In the genomic region with DNA sequence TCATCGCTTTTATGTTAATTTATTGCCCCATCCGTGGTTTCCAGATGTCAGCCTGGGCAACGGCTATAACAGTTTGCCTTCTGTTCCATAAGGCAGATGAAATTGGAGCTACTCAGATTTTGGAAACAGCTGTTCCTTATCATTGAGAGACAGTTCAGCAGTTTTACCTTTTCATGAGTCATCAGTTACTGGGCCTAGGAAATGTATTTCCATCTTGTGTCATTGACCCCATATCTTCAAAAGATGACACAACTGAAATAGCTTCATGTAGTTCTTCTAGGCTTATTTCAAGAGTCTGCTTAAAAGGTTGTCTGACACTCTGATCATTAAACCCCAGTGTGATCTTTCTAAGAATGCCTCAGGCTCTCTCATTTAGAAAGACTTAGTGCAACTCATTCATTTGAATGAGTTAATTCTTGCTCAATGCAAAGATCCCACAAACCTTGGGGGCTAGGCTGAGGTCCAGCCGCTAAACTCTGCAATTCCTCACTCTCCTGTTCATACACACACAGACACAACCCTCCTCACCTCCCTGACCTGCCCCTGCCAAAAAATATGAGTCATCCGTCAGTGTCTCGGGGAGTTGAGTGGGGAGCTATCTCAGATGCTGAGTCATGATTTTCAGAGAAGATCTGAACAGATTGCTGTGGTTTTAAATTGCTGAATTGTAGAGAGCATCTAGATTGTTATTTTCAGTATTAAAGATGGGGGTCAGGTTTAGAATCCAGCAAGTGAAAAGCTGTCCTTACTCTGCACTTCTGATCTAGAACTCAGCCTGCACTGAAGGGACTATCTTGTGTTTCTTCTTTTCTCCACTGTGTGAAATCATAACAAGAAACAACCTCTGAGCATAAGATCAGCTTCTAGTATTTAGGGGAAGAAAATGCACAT, we compare ENCODE assay signal across 8 cellular contexts.
DNase-seq lines count a peak whose midpoint lies in the region; ATAC-seq and TF ChIP-seq lines count a peak whose summit lies in the region.

No MANE protein-coding gene starts in this region.

- H3K4me2 ChIP-seq in SK-N-SH (peak overlapping the region; percentile 58), mesenchymal stem cell (ENCODE audit: low read length, poor library complexity, severe bottlenecking) (no peak overlapping the region)

- no peaks in the 10 kb centered on the region for H3K9me3 Mint-ChIP-seq in MCF 10A (ENCODE audit: unreplicated experiment)

- peak in 1 of 2 experiments; percentile 84; a peak in 2 of 4 replicates for TF ChIP-seq EP300 in SK-N-SH (IDR thresholded peaks at IDR 0.05; ENCODE audit: borderline replicate concordance in 1 of 2, low read depth in 1 of 2, low read length in 1 of 2)

- H3K36me3 ChIP-seq in ACC112 (ENCODE audit: insufficient read depth, low read length) (no peaks in the 10 kb centered on the region), SK-N-SH (replicated peaks in 1 of 2; ENCODE audit: control insufficient read depth in 1 of 2, insufficient read depth in 2 of 2, low read length in 1 of 2) (peaks cover 0 to 9% of the 10 kb centered on the region in 2 experiments), mesenchymal stem cell (ENCODE audit: control insufficient read depth in 1 of 2, insufficient read depth in 2 of 2, low read depth in 1 of 2, low read length in 2 of 2) (peaks cover 22 to 26% of the 10 kb centered on the region in 2 experiments), upper lobe of right lung (peaks cover 15% of the 10 kb centered on the region)

- H3K23ac ChIP-seq in mesenchymal stem cell (ENCODE audit: low read length in 2 of 2) = no peak overlapping the region

- no peak overlapping the region for H3K18ac ChIP-seq in mesenchymal stem cell (ENCODE audit: low read depth in 1 of 2, low read length in 2 of 2)

- peaks cover 27% of the 10 kb centered on the region for H3K79me1 ChIP-seq in mesenchymal stem cell (replicated peaks; ENCODE audit: low read length, poor library complexity, severe bottlenecking)

- H3K27ac ChIP-seq in ACC112 (ENCODE audit: low read depth, low read length) (peak overlapping the region; percentile 74), SK-N-SH (ENCODE audit: low read depth in 2 of 2, low read length in 1 of 2) (peak overlapping the region; percentile 60 to 78), mesenchymal stem cell (ENCODE audit: low read length, poor library complexity, severe bottlenecking) (peak overlapping the region; percentile 85), upper lobe of right lung (no peak overlapping the region)

- H3K79me2 ChIP-seq in ACC112 (ENCODE audit: control insufficient read depth, insufficient read depth, low read length, unreplicated experiment) (peaks cover 7% of the 10 kb centered on the region), SK-N-SH (ENCODE audit: insufficient read depth) (no peaks in the 10 kb centered on the region)

- H3K4me3 ChIP-seq in ACC112 (ENCODE audit: low read depth, low read length) (peak overlapping the region; percentile 1; the same call in 1 of the 2 replicates), SK-N-SH (ENCODE audit: low read depth in 2 of 2, low read length in 1 of 2) (no peak overlapping the region; a peak in 1 of 4 replicates), mesenchymal stem cell (ENCODE audit: insufficient read depth in 1 of 2, low read depth in 1 of 2, low read length in 2 of 2) (peak overlapping the region in 1 of 2 experiments; percentile 46), upper lobe of right lung (no peak overlapping the region)

- no peak overlapping the region for H3K14ac ChIP-seq in mesenchymal stem cell (ENCODE audit: low read length in 2 of 2)

- H3K4ac ChIP-seq in mesenchymal stem cell (ENCODE audit: low read depth in 1 of 2, low read length in 2 of 2) = no peak overlapping the region

- no peak overlapping the region for H2AK5ac ChIP-seq in mesenchymal stem cell (ENCODE audit: low read length, severe bottlenecking)

- 24% methylated on average over 6 of the region's 6 CpGs for WGBS in SK-N-SH (ENCODE audit: low lambda C conversion rate)
- 15% methylated on average over 5 of the region's 6 CpGs for WGBS in mesenchymal stem cell

- TF ChIP-seq CTCF in SK-N-SH (IDR thresholded peaks at IDR 0.05) = no peak; the same call in 1 of the 2 replicates
- TF ChIP-seq CTCF in MCF 10A (IDR thresholded peaks at IDR 0.05; ENCODE audit: unreplicated experiment) = no peak
- TF ChIP-seq CTCF in upper lobe of right lung (IDR thresholded peaks at IDR 0.05) = no peak

- H3K4me3 Mint-ChIP-seq in MCF 10A (ENCODE audit: unreplicated experiment) = no peak overlapping the region

- H2AFZ ChIP-seq in ACC112 (ENCODE audit: low read length, unreplicated experiment) (no peak overlapping the region), SK-N-SH (ENCODE audit: low read depth) (no peak overlapping the region), mesenchymal stem cell (ENCODE audit: low read depth, low read length) (no peak overlapping the region)

- no peak overlapping the region for H2BK120ac ChIP-seq in mesenchymal stem cell (ENCODE audit: low read depth, low read length)

- peaks cover 13% of the 10 kb centered on the region; the same call in 1 of the 2 replicates for H4K20me1 ChIP-seq in SK-N-SH (ENCODE audit: insufficient read depth)

- H3K9ac ChIP-seq in SK-N-SH = no peak overlapping the region
- H3K9ac ChIP-seq in mesenchymal stem cell (ENCODE audit: low read length) = peak overlapping the region; percentile 60

- H2BK15ac ChIP-seq in mesenchymal stem cell (ENCODE audit: low read depth, poor library complexity, severe bottlenecking) = no peak overlapping the region

- no peak overlapping the region for H4K91ac ChIP-seq in mesenchymal stem cell (ENCODE audit: low read length)

- H3K9me3 ChIP-seq in SK-N-SH (no peaks in the 10 kb centered on the region), mesenchymal stem cell (ENCODE audit: control insufficient read depth, low read length) (no peaks in the 10 kb centered on the region), upper lobe of right lung (no peaks in the 10 kb centered on the region)

- ATAC-seq in GM18511 (IDR thresholded peaks at IDR 0.05; ENCODE audit: unreplicated experiment) (peak; percentile 83), HG03442 (IDR thresholded peaks at IDR 0.05; ENCODE audit: unreplicated experiment) (peak; percentile 80), upper lobe of right lung (peak; percentile 72)

- intact Hi-C loops in MCF 10A (cut with micrococcal nuclease) = no loop called here
- intact Hi-C loops in upper lobe of right lung (cut with DNase I) = no loop called here

- peaks cover 34% of the 10 kb centered on the region for H3K4me1 ChIP-seq in ACC112 (ENCODE audit: control insufficient read depth, insufficient read depth, low read length, unreplicated experiment)
- H3K4me1 ChIP-seq in SK-N-SH (ENCODE audit: control insufficient read depth in 1 of 2, insufficient read depth in 2 of 2, low read depth in 1 of 2, low read length in 1 of 2) = peaks cover 11 to 23% of the 10 kb centered on the region in 2 experiments
- H3K4me1 ChIP-seq in mesenchymal stem cell (ENCODE audit: control insufficient read depth, insufficient read depth, low read depth, low read length) = peaks cover 23% of the 10 kb centered on the region
- H3K4me1 ChIP-seq in upper lobe of right lung = peaks cover 16% of the 10 kb centered on the region

- no TSS peak for BruUV-seq in MCF 10A (replicated peaks; lab: Mats Ljungman, UMichigan)

- H3F3A ChIP-seq in SK-N-SH (replicated peaks; ENCODE audit: insufficient read depth) = peaks cover 28% of the 10 kb centered on the region

- no peak for TF ChIP-seq RAD21 in SK-N-SH (IDR thresholded peaks at IDR 0.05; ENCODE audit: low read length)

- no peak for DNase-seq in SK-N-SH
- peak; percentile 99 for DNase-seq in MCF 10A (ENCODE audit: unreplicated experiment)
- DNase-seq in mesenchymal stem cell = peak; percentile 95
- DNase-seq in upper lobe of right lung = no peak
- no peak for DNase-seq in NCI-H345 (lab: John Stamatoyannopoulos, UW)

- no peak overlapping the region for H3K27ac Mint-ChIP-seq in MCF 10A (ENCODE audit: low read depth, unreplicated experiment)

- no peaks in the 10 kb centered on the region for H3K27me3 Mint-ChIP-seq in MCF 10A (ENCODE audit: insufficient read depth, unreplicated experiment)

- POLR2A ChIA-PET in SK-N-SH (lab: Yijun Ruan, JAX) = interaction anchor here (0.6 kb wide), 1 partner anchor 923 kb away, joined by 4 read pairs; no protein-coding TSS in a partner anchor
- POLR2A ChIA-PET in MCF 10A (lab: Yijun Ruan, JAX) = interaction anchor here (0.6 to 2.1 kb wide), 11 partner anchors 9 to 634 kb away, joined by 3 to 10 read pairs (median 5); no protein-coding TSS in a partner anchor

- H2BK12ac ChIP-seq in mesenchymal stem cell (ENCODE audit: low read length in 2 of 2) = no peak overlapping the region

- CTCF ChIA-PET in SK-N-SH (lab: Yijun Ruan, JAX) = interaction anchor here (1.0 to 1.1 kb wide), 3 partner anchors 12 to 102 kb away, joined by 3 read pairs; no protein-coding TSS in a partner anchor
- CTCF ChIA-PET in MCF 10A (lab: Yijun Ruan, JAX) = interaction anchor here (0.5 to 1.2 kb wide), 3 partner anchors 263 to 629 kb away, joined by 3 to 5 read pairs (median 3); no protein-coding TSS in a partner anchor

- peaks cover 25% of the 10 kb centered on the region for H3K36me3 Mint-ChIP-seq in MCF 10A (ENCODE audit: insufficient read depth, unreplicated experiment)

- no peak overlapping the region for H2BK5ac ChIP-seq in mesenchymal stem cell (ENCODE audit: low read depth, low read length, poor library complexity, severe bottlenecking)

- H3K9me2 ChIP-seq in SK-N-SH = no peaks in the 10 kb centered on the region

- H3K4me1 Mint-ChIP-seq in MCF 10A (ENCODE audit: insufficient read depth, unreplicated experiment) = peaks cover 28% of the 10 kb centered on the region

- no peaks in the 10 kb centered on the region for H3K27me3 ChIP-seq in ACC112 (ENCODE audit: insufficient read depth, low read length)
- H3K27me3 ChIP-seq in SK-N-SH (ENCODE audit: insufficient read depth) = no peaks in the 10 kb centered on the region
- H3K27me3 ChIP-seq in mesenchymal stem cell (ENCODE audit: control insufficient read depth in 1 of 2, insufficient read depth in 1 of 2, low read length in 2 of 2) = no peaks in the 10 kb centered on the region
- H3K27me3 ChIP-seq in upper lobe of right lung = no peaks in the 10 kb centered on the region

- H4K8ac ChIP-seq in mesenchymal stem cell (ENCODE audit: low read length) = no peak overlapping the region

TF ChIP-seq in SK-N-SH, 30 proteins besides CTCF, POLR2A, EP300 and RAD21 (continues in another document):
- no peak for TF ChIP-seq EZH2phosphoT487 (IDR thresholded peaks at IDR 0.05; ENCODE audit: borderline replicate concordance, low read depth)
- TF ChIP-seq POLR2AphosphoS5 (IDR thresholded peaks at IDR 0.05; ENCODE audit: low read depth, low read length) = no peak; the same call in 1 of the 2 replicates
- no peak for TF ChIP-seq MXI1 (IDR thresholded peaks at IDR 0.05; ENCODE audit: low read depth, low read length)
- peak; percentile 24; the same call in 1 of the 2 replicates for TF ChIP-seq ELF1 (IDR thresholded peaks at IDR 0.05)
- TF ChIP-seq TAF1 (IDR thresholded peaks at IDR 0.05; ENCODE audit: borderline replicate concordance, low read depth, low read length) = no peak
- peak; percentile 96 for TF ChIP-seq NFIC (IDR thresholded peaks at IDR 0.05; ENCODE audit: borderline replicate concordance)

Comparison
In these comparisons a context has a peak if more than half of its experiments do, and no peak if none do; other contexts are left out.
1. DNase-seq: peak in MCF 10A (single experiment) and mesenchymal stem cell (single experiment); none in SK-N-SH (single experiment), upper lobe of right lung (single experiment) and NCI-H345 (single experiment).
2. Peak in every context shown above with its lines, with median percentiles within 50 percentile points of each other: ATAC-seq.